Comparison of ENCODE assay signal across 20 cellular contexts in the genomic region with DNA sequence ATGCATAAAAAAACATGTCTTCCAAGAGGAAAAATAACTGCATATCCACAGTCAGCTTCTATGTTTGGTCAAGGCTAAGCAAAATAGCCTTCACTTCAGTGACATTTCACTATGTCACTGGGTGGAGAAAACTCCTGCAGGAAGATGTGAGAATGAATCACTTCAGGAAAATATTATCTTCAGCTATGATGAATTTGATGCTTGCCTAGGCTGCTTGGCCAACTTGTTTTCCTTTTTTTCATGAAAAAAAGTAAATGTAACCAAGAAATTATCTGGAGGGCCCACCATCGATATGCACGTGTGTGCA.
A peak's percentile ranks its signal among the peaks of the same experiment; 100 is the strongest.
DNase-seq lines count a peak whose midpoint lies in the region; ATAC-seq and TF ChIP-seq lines count a peak whose summit lies in the region.
"Had no signal": no experiment of that assay in that cellular context is flagged by ENCODE, and none has a peak within 500 bp of the region (broad histone marks: within the 10 kb centered on the region; RNA-seq: fewer than 3 reads in every experiment).

No MANE protein-coding gene starts in this region.

- H3K4me3 Mint-ChIP-seq in nephron progenitor cell (peak overlapping the region; percentile 70), Calu3 (ENCODE audit: low read depth, unreplicated experiment) (no peak overlapping the region)
- H3K4me3 Mint-ChIP-seq: activated naive CD4-positive, alpha-beta T cell treated with anti-CD3 and anti-CD28 coated beads, Interleukin-2, amount 10 ng/mL, durations not matched to agents 7 days and 5 days; dendritic cell treated with granulocyte-macrophage colony-stimulating factor and Interleukin-4, amounts not matched to agents 40 ng/mL and 50 ng/mL, for 4 days; naive B cell had no signal

- H3K9ac ChIP-seq in DND-41 (ENCODE audit: low read depth, low read length): no peak overlapping the region

- H3K4me1 ChIP-seq in DND-41 (ENCODE audit: insufficient read depth, low read length): peaks cover 37% of the 10 kb centered on the region
- H3K4me1 ChIP-seq in Panc1 (ENCODE audit: control insufficient read depth, insufficient read depth, low read length): peaks cover 19% of the 10 kb centered on the region

- no peak for DNase-seq in DND-41
- no peak for DNase-seq in Panc1 (ENCODE audit: low read depth, low spot score)
- DNase-seq in dermis blood vessel endothelial cell: peak; percentile 10
- DNase-seq in nephron progenitor cell: no peak
- no peak for DNase-seq in Calu3
- no peak for DNase-seq in cerebellum (ENCODE audit: low spot score)
- DNase-seq: activated naive CD4-positive, alpha-beta T cell treated with anti-CD3 and anti-CD28 coated beads, Interleukin-2, amount 10 ng/mL, durations not matched to agents 7 days and 5 days; mammary epithelial cell; naive B cell; NCI-H2107; NCI-H748 treated with DMSO at 0.1 percent for 48 hours; stimulated activated CD4-positive, alpha-beta T cell treated with anti-CD3 and anti-CD28 coated beads, Interleukin-15, amount 100 ng/mL, for 24 hours; stimulated activated naive CD4-positive, alpha-beta T cell treated with Interleukin-2 at 50 U/mL for 16 hours; upper lobe of right lung had no signal

- H2AFZ ChIP-seq in DND-41 (ENCODE audit: low read depth, low read length): no peak overlapping the region

- H4K20me1 ChIP-seq in DND-41 (ENCODE audit: insufficient read depth, low read length): no peaks in the 10 kb centered on the region

- H3K27ac ChIP-seq in DND-41 (ENCODE audit: low read length) (peak overlapping the region; percentile 42; the same call in 1 of the 2 replicates), Panc1 (ENCODE audit: low read length) (peak overlapping the region; percentile 65)
- H3K27ac ChIP-seq: C4-2B, RWPE1, upper lobe of right lung had no signal

- H3K9me3 ChIP-seq in DND-41 (ENCODE audit: insufficient read depth, low read length, severe bottlenecking): no peaks in the 10 kb centered on the region
- H3K9me3 ChIP-seq in Panc1 (ENCODE audit: control insufficient read depth, insufficient read depth, low read depth, low read length): no peaks in the 10 kb centered on the region
- H3K9me3 ChIP-seq: upper lobe of right lung had no signal

- H3K27me3 Mint-ChIP-seq in nephron progenitor cell (ENCODE audit: low read depth, poor library complexity): no peaks in the 10 kb centered on the region
- no peaks in the 10 kb centered on the region for H3K27me3 Mint-ChIP-seq in Calu3 (ENCODE audit: unreplicated experiment)
- H3K27me3 Mint-ChIP-seq: activated naive CD4-positive, alpha-beta T cell treated with anti-CD3 and anti-CD28 coated beads, Interleukin-2, amount 10 ng/mL, durations not matched to agents 7 days and 5 days; dendritic cell treated with granulocyte-macrophage colony-stimulating factor and Interleukin-4, amounts not matched to agents 40 ng/mL and 50 ng/mL, for 4 days; naive B cell had no signal

- H3K27me3 ChIP-seq in DND-41 (ENCODE audit: insufficient read depth, low read length, poor library complexity) (no peaks in the 10 kb centered on the region), Panc1 (ENCODE audit: control insufficient read depth, insufficient read depth, low read length) (no peaks in the 10 kb centered on the region)
- H3K27me3 ChIP-seq: upper lobe of right lung had no signal

- no peaks in the 10 kb centered on the region for H3K79me2 ChIP-seq in DND-41 (ENCODE audit: insufficient read depth, low read length)

- in situ Hi-C loops in Panc1 (cut with HindIII; ENCODE audit: low pct_unique_long_range_greater_than_20kb, low sequenced_read_pairs): no loop called here

- no peak for ATAC-seq in DND-41 (ENCODE audit: insufficient read depth, low read depth)
- ATAC-seq in Panc1: 0 out of 2 replicates have a peak, but pooled peaks have one; percentile 34
- no peak for ATAC-seq in GM19351 (IDR thresholded peaks at IDR 0.05; ENCODE audit: unreplicated experiment)
- no peak for ATAC-seq in HG03439 (IDR thresholded peaks at IDR 0.05; ENCODE audit: unreplicated experiment)
- ATAC-seq: K562, upper lobe of right lung had no signal

- intact Hi-C loops in Panc1 (cut with micrococcal nuclease; ENCODE audit: unreplicated experiment) (no loop called here), Calu3 (cut with micrococcal nuclease; ENCODE audit: unreplicated experiment) (loop anchor here (2.0 to 5.0 kb wide), 3 partner anchors 67 to 227 kb away; no protein-coding TSS in a partner anchor)

- no peak overlapping the region for H3K4me2 ChIP-seq in DND-41 (ENCODE audit: insufficient read depth, low read length)

- POLR2A ChIA-PET in Panc1 (lab: Charles Lee): no interaction called here

- no peaks in the 10 kb centered on the region for H3K36me3 ChIP-seq in DND-41 (ENCODE audit: insufficient read depth, low read length)
- H3K36me3 ChIP-seq in Panc1 (ENCODE audit: control insufficient read depth, insufficient read depth, low read length): no peaks in the 10 kb centered on the region
- H3K36me3 ChIP-seq: upper lobe of right lung had no signal

- peaks cover 9% of the 10 kb centered on the region for H3K9me3 Mint-ChIP-seq in nephron progenitor cell
- H3K9me3 Mint-ChIP-seq in Calu3 (ENCODE audit: low read depth, unreplicated experiment): no peaks in the 10 kb centered on the region
- H3K9me3 Mint-ChIP-seq: dendritic cell treated with granulocyte-macrophage colony-stimulating factor and Interleukin-4, amounts not matched to agents 40 ng/mL and 50 ng/mL, for 4 days had no signal

- H3K4me1 Mint-ChIP-seq in nephron progenitor cell (peaks cover 49% of the 10 kb centered on the region), Calu3 (ENCODE audit: low read depth, unreplicated experiment) (peaks cover 22% of the 10 kb centered on the region)
- H3K4me1 Mint-ChIP-seq: activated naive CD4-positive, alpha-beta T cell treated with anti-CD3 and anti-CD28 coated beads, Interleukin-2, amount 10 ng/mL, durations not matched to agents 7 days and 5 days had no signal

- TF ChIP-seq CTCF in DND-41 (IDR thresholded peaks at IDR 0.05; ENCODE audit: borderline replicate concordance, extremely low read depth, low read length, poor library complexity, severe bottlenecking): no peak
- TF ChIP-seq CTCF in Panc1 (IDR thresholded peaks at IDR 0.05): no peak
- TF ChIP-seq CTCF in nephron progenitor cell (IDR thresholded peaks at IDR 0.05): no peak
- TF ChIP-seq CTCF in Calu3 (IDR thresholded peaks at IDR 0.05; ENCODE audit: unreplicated experiment): no peak

- H3K4me3 ChIP-seq in DND-41 (ENCODE audit: low read depth in 1 of 2, low read length in 2 of 2) (no peak overlapping the region), Panc1 (ENCODE audit: low read depth in 2 of 2, low read length in 2 of 2) (no peak overlapping the region)
- H3K4me3 ChIP-seq: K562, upper lobe of right lung had no signal

- CTCF ChIA-PET in Panc1 (lab: Charles Lee): no interaction called here
- CTCF ChIA-PET in Calu3 (lab: Charles Lee): interaction anchor here (1.2 kb wide), 1 partner anchor 20 kb away, joined by 3 read pairs; no protein-coding TSS in a partner anchor

- BruUV-seq in Panc1 (replicated peaks; lab: Mats Ljungman, UMichigan) (no TSS peak), Calu3 (replicated peaks; lab: Mats Ljungman, UMichigan) (no TSS peak)

- no peak overlapping the region for H3K27ac Mint-ChIP-seq in nephron progenitor cell
- no peak overlapping the region for H3K27ac Mint-ChIP-seq in Calu3 (ENCODE audit: unreplicated experiment)
- H3K27ac Mint-ChIP-seq: activated naive CD4-positive, alpha-beta T cell treated with anti-CD3 and anti-CD28 coated beads, Interleukin-2, amount 10 ng/mL, durations not matched to agents 7 days and 5 days; dendritic cell treated with granulocyte-macrophage colony-stimulating factor and Interleukin-4, amounts not matched to agents 40 ng/mL and 50 ng/mL, for 4 days; naive B cell had no signal

- H3K36me3 Mint-ChIP-seq in nephron progenitor cell (ENCODE audit: low read depth) (no peaks in the 10 kb centered on the region), Calu3 (ENCODE audit: insufficient read depth, unreplicated experiment) (peaks cover 6% of the 10 kb centered on the region)
- H3K36me3 Mint-ChIP-seq: activated naive CD4-positive, alpha-beta T cell treated with anti-CD3 and anti-CD28 coated beads, Interleukin-2, amount 10 ng/mL, durations not matched to agents 7 days and 5 days; naive B cell had no signal
